ENCODE assay signal across 1 cellular context in genomic region chr12:8919643-8920042, GRCh38.
A peak's percentile ranks its signal among the peaks of the same experiment; 100 is the strongest.
TF ChIP-seq lines count a peak whose summit lies in the region.

No MANE protein-coding gene starts in this region.

TF ChIP-seq in K562, 482 proteins besides CTCF, POLR2A, EP300 and RAD21:
- 0 out of 2 replicates have a peak, but pooled peaks have one; percentile 5 for TF ChIP-seq CBFA2T3 (IDR thresholded peaks at IDR 0.05)
